ENCODE assay signal across 8 cellular contexts in genomic region chr2:38751043-38751846, GRCh38. TPM values are rescaled to one million over a fixed set of nuclear protein-coding genes. Genes with fewer than 3 reads are reported as not detected.
DNase-seq lines count a peak whose midpoint lies in the region; ATAC-seq and TF ChIP-seq lines count a peak whose summit lies in the region.

SRSF7 (minus strand) TSS chr2:38751361; CDS start chr2:38751256, 105 bp downstream.

- H3K4me3 Mint-ChIP-seq in activated T-cell treated with anti-CD3 and anti-CD28 coated beads, Interleukin-2, amount 50 U/mL, for 24 hours, result peak within 1 kb of the TSS; percentile 90

- H3K4me3 ChIP-seq in mucosa of rectum (ENCODE audit: low read length in 2 of 2), result peak within 1 kb of the TSS; percentile 83 to 100

- TF ChIP-seq POLR2A in erythroblast (IDR thresholded peaks at IDR 0.05; ENCODE audit: low read length), result peak; percentile 100

- H3K27ac Mint-ChIP-seq in activated T-cell treated with anti-CD3 and anti-CD28 coated beads, Interleukin-2, amount 50 U/mL, for 24 hours, result peak within 1 kb of the TSS; percentile 99

- H3K27ac ChIP-seq in mucosa of rectum (ENCODE audit: low read depth in 2 of 2, low read length in 2 of 2), result peak within 1 kb of the TSS; percentile 92 to 100

- in situ Hi-C loops in KBM-7 (cut with MboI; ENCODE audit: low pct_unique_long_range_greater_than_20kb, low sequenced_read_pairs), result no loop called here

- no peaks in the 10 kb centered on the region for H3K27me3 ChIP-seq in mucosa of rectum (ENCODE audit: control insufficient read depth in 2 of 2, insufficient read depth in 2 of 2, low read length in 2 of 2)

- H3K9me3 ChIP-seq in mucosa of rectum (ENCODE audit: control insufficient read depth in 2 of 2, low read length in 2 of 2), result no peaks in the 10 kb centered on the region

- H3K4me1 Mint-ChIP-seq in activated T-cell treated with anti-CD3 and anti-CD28 coated beads, Interleukin-2, amount 50 U/mL, for 24 hours (ENCODE audit: low read depth), result peaks cover 54% of the 10 kb centered on the region

- DNase-seq in DMS153 (lab: John Stamatoyannopoulos, UW), result peak; percentile 96
- DNase-seq in KBM-7, result peak; percentile 97
- DNase-seq in activated T-cell treated with anti-CD3 and anti-CD28 coated beads, Interleukin-2, amount 50 U/mL, for 24 hours, result peak; percentile 99
- peak; percentile 99 for DNase-seq in erythroblast (lab: John Stamatoyannopoulos, UW)
- peak; percentile 98 for DNase-seq in stimulated activated CD8-positive, alpha-beta memory T cell treated with anti-CD3 and anti-CD28 coated beads, Interleukin-4, amount 100 ng/mL, for 48 hours

- H3K9ac ChIP-seq in mucosa of rectum (ENCODE audit: low read depth in 1 of 2, low read length in 2 of 2), result peak within 1 kb of the TSS; percentile 93 to 99

- H3K4me1 ChIP-seq in mucosa of rectum (ENCODE audit: control insufficient read depth in 2 of 2, insufficient read depth in 2 of 2, low read length in 2 of 2), result peaks cover 25 to 34% of the 10 kb centered on the region in 2 donors

- no peaks in the 10 kb centered on the region for H3K9me3 Mint-ChIP-seq in activated T-cell treated with anti-CD3 and anti-CD28 coated beads, Interleukin-2, amount 50 U/mL, for 24 hours

- peaks cover 29 to 34% of the 10 kb centered on the region in 2 donors for H3K36me3 ChIP-seq in mucosa of rectum (ENCODE audit: control insufficient read depth in 2 of 2, insufficient read depth in 2 of 2, low read length in 2 of 2)

- H3K27me3 Mint-ChIP-seq in activated T-cell treated with anti-CD3 and anti-CD28 coated beads, Interleukin-2, amount 50 U/mL, for 24 hours, result peaks cover 4% of the 10 kb centered on the region

- ATAC-seq in GM21619 (IDR thresholded peaks at IDR 0.05; ENCODE audit: unreplicated experiment), result peak; percentile 74

- H3K36me3 Mint-ChIP-seq in activated T-cell treated with anti-CD3 and anti-CD28 coated beads, Interleukin-2, amount 50 U/mL, for 24 hours (ENCODE audit: low read depth), result peaks cover 50% of the 10 kb centered on the region

TF ChIP-seq in PFSK-1, 5 proteins besides CTCF, POLR2A, EP300 and RAD21:
- TF ChIP-seq SIN3A (IDR thresholded peaks at IDR 0.05; ENCODE audit: borderline replicate concordance, insufficient read depth, low read length) (peak; percentile 54; the same call in 1 of the 2 replicates), FOXP2 (optimal IDR thresholded peaks at IDR 0.05; ENCODE audit: borderline replicate concordance, extremely low read depth, extremely low read length, insufficient read depth) (peak; percentile 91), TAF1 (IDR thresholded peaks at IDR 0.05; ENCODE audit: borderline replicate concordance, insufficient read depth, low read length) (peak; percentile 98), POLR2AphosphoS5 (IDR thresholded peaks at IDR 0.05; ENCODE audit: low read depth, low read length) (peak; percentile 100)
- TF ChIP-seq, protein P1, sequence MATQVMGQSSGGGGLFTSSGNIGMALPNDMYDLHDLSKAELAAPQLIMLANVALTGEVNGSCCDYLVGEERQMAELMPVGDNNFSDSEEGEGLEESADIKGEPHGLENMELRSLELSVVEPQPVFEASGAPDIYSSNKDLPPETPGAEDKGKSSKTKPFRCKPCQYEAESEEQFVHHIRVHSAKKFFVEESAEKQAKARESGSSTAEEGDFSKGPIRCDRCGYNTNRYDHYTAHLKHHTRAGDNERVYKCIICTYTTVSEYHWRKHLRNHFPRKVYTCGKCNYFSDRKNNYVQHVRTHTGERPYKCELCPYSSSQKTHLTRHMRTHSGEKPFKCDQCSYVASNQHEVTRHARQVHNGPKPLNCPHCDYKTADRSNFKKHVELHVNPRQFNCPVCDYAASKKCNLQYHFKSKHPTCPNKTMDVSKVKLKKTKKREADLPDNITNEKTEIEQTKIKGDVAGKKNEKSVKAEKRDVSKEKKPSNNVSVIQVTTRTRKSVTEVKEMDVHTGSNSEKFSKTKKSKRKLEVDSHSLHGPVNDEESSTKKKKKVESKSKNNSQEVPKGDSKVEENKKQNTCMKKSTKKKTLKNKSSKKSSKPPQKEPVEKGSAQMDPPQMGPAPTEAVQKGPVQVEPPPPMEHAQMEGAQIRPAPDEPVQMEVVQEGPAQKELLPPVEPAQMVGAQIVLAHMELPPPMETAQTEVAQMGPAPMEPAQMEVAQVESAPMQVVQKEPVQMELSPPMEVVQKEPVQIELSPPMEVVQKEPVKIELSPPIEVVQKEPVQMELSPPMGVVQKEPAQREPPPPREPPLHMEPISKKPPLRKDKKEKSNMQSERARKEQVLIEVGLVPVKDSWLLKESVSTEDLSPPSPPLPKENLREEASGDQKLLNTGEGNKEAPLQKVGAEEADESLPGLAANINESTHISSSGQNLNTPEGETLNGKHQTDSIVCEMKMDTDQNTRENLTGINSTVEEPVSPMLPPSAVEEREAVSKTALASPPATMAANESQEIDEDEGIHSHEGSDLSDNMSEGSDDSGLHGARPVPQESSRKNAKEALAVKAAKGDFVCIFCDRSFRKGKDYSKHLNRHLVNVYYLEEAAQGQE (IDR thresholded peaks at IDR 0.05; ENCODE audit: insufficient read depth in 1 of 2, low read depth in 2 of 2, low read length in 2 of 2), result peak; percentile 62 to 68; a peak in 2 of 4 replicates

RNA-seq across cellular contexts. Expression of gene SRSF7, which starts in this region (rescaled TPM):
- polyA plus RNA-seq in PFSK-1 (2012; ENCODE audit: insufficient read length, low read depth), result 157 TPM

Comparison
In these comparisons a context has a peak if more than half of its experiments do, and no peak if none do; other contexts are left out.
1. Peak in every context shown above with its lines: DNase-seq, ATAC-seq, H3K4me3 ChIP-seq and H3K27ac ChIP-seq.